14 cellular contexts compared by ENCODE assay signal in genomic region chr18:50986360-50987087, GRCh38. TPM values are rescaled to one million over a fixed set of nuclear protein-coding genes. Genes with fewer than 3 reads are reported as not detected.
A peak's percentile ranks its signal among the peaks of the same experiment; 100 is the strongest.
DNase-seq lines count a peak whose midpoint lies in the region; ATAC-seq and TF ChIP-seq lines count a peak whose summit lies in the region.
"Had no signal": no experiment of that assay in that cellular context is flagged by ENCODE, and none has a peak within 500 bp of the region (broad histone marks: within the 10 kb centered on the region; RNA-seq: fewer than 3 reads in every experiment).

No MANE protein-coding gene starts in this region.

- no peaks in the 10 kb centered on the region for H3K79me2 ChIP-seq in GM23248 (ENCODE audit: insufficient read depth)

- H3K27ac ChIP-seq in GM23248 = peak overlapping the region; percentile 57
- H3K27ac ChIP-seq in foreskin keratinocyte = no peak overlapping the region
- H3K27ac ChIP-seq in thoracic aorta = peak overlapping the region; percentile 23 to 42
- H3K27ac ChIP-seq: right atrium auricular region had no signal

- no peak for TF ChIP-seq CTCF in foreskin keratinocyte (conservative IDR thresholded peaks at IDR 0.05)
- no peak for TF ChIP-seq CTCF in thoracic aorta (IDR thresholded peaks at IDR 0.05)
- TF ChIP-seq CTCF in type B pancreatic cell (conservative IDR thresholded peaks at IDR 0.05) = no peak

- WGBS in GM23248 (ENCODE audit: low coverage in 1 of 2, low lambda C conversion rate in 2 of 2, missing lambda C conversion rate in 2 of 2), 2 experiments = 3 to 4% methylated on average over 2 of the region's 2 CpGs

- H3K36me3 Mint-ChIP-seq in type B pancreatic cell = peaks cover 25% of the 10 kb centered on the region

- no peaks in the 10 kb centered on the region for H3K9me3 Mint-ChIP-seq in type B pancreatic cell
- H3K9me3 Mint-ChIP-seq: brain had no signal

- H3K4me1 Mint-ChIP-seq in type B pancreatic cell (ENCODE audit: unreplicated experiment) = peaks cover 7% of the 10 kb centered on the region

- H3K9me2 ChIP-seq in GM23248 (ENCODE audit: insufficient read depth) = no peaks in the 10 kb centered on the region

- no peaks in the 10 kb centered on the region for H4K20me1 ChIP-seq in GM23248 (ENCODE audit: insufficient read depth)

- no peaks in the 10 kb centered on the region for H3K36me3 ChIP-seq in GM23248 (ENCODE audit: low read depth)
- H3K36me3 ChIP-seq in thoracic aorta = no peaks in the 10 kb centered on the region

- H3K4me1 ChIP-seq in GM23248 (ENCODE audit: insufficient read depth) = peaks cover 19% of the 10 kb centered on the region
- H3K4me1 ChIP-seq in foreskin keratinocyte = peaks cover 6% of the 10 kb centered on the region
- H3K4me1 ChIP-seq in thoracic aorta (ENCODE audit: control insufficient read depth in 1 of 2, low read depth in 2 of 2) = peaks cover 15 to 44% of the 10 kb centered on the region in 2 donors
- H3K4me1 ChIP-seq: right atrium auricular region had no signal

- H3K9ac ChIP-seq in GM23248 = no peak overlapping the region

- H3K27me3 ChIP-seq in GM23248 (replicated peaks; ENCODE audit: insufficient read depth) (no peaks in the 10 kb centered on the region), foreskin keratinocyte (no peaks in the 10 kb centered on the region), thoracic aorta (replicated peaks; ENCODE audit: insufficient read depth) (no peaks in the 10 kb centered on the region)
- H3K27me3 ChIP-seq: right atrium auricular region had no signal

- in situ Hi-C loops in GM23248 (cut with MboI) = no loop called here

- H3K9me3 ChIP-seq in GM23248 (ENCODE audit: low read depth) = no peaks in the 10 kb centered on the region
- H3K9me3 ChIP-seq in thoracic aorta = no peaks in the 10 kb centered on the region
- H3K9me3 ChIP-seq: right atrium auricular region had no signal

- H3K4me2 ChIP-seq in GM23248 (ENCODE audit: unreplicated experiment) = peak overlapping the region; percentile 16

- peaks cover 21% of the 10 kb centered on the region for H3F3A ChIP-seq in GM23248 (ENCODE audit: insufficient read depth)

- H3K27ac Mint-ChIP-seq in type B pancreatic cell = no peak overlapping the region

- peak; percentile 79 for ATAC-seq in SK-N-SH treated with all-trans-retinoic acid at 6 μM for 48 hours
- ATAC-seq in foreskin keratinocyte = peak; percentile 64
- no peak for ATAC-seq in thoracic aorta (ENCODE audit: insufficient number of reproducible peaks, low FRiP score, low read depth)
- no peak for ATAC-seq in GM19328 (IDR thresholded peaks at IDR 0.05; ENCODE audit: unreplicated experiment)

- DNase-seq in GM23248 = peak; percentile 84
- peak; percentile 17 to 64 for DNase-seq in foreskin keratinocyte
- DNase-seq in thoracic aorta (ENCODE audit: low spot score) = no peak
- DNase-seq in type B pancreatic cell (ENCODE audit: extremely low spot score, unreplicated experiment) = no peak
- DNase-seq in mesenteric fat pad (ENCODE audit: low spot score) = no peak
- DNase-seq: activated T-cell treated with anti-CD3 and anti-CD28 coated beads, Interleukin-2, amount 50 U/mL, for 48 hours; Calu3; H7; NCI-H187; SW 1271 had no signal

- no peak overlapping the region for H2AFZ ChIP-seq in GM23248

- H3K4me3 ChIP-seq in GM23248 (no peak overlapping the region), thoracic aorta (no peak overlapping the region)
- H3K4me3 ChIP-seq: right atrium auricular region had no signal

- no peak overlapping the region for H3K4me3 Mint-ChIP-seq in type B pancreatic cell
- H3K4me3 Mint-ChIP-seq: brain had no signal

- no peaks in the 10 kb centered on the region for H3K27me3 Mint-ChIP-seq in type B pancreatic cell
- H3K27me3 Mint-ChIP-seq: brain had no signal

TF ChIP-seq in SK-N-SH treated with all-trans-retinoic acid at 6 μM for 48 hours, 23 proteins besides CTCF, POLR2A, EP300 and RAD21:
- TF ChIP-seq CREB5 (CRISPR knock-in tag; IDR thresholded peaks at IDR 0.05; ENCODE audit: low read depth) (peak; percentile 84), ZFP3 (CRISPR knock-in tag; IDR thresholded peaks at IDR 0.05) (0 out of 2 replicates have a peak, but pooled peaks have one; percentile 29), SNAI2 (CRISPR knock-in tag; IDR thresholded peaks at IDR 0.05) (no peak), ISL1 (CRISPR knock-in tag; IDR thresholded peaks at IDR 0.05) (peak; percentile 84), ESRRG (CRISPR knock-in tag; IDR thresholded peaks at IDR 0.05) (no peak)

RNA-seq across cellular contexts. Expression of gene ELAC1, which starts 18.7 kb away (rescaled TPM):
- total RNA-seq in GM23248 (2014; rRNA removed; shearing (Covaris generic)) = 4.8 and 6.2 TPM in 2 replicates
- polyA plus RNA-seq in GM23248 (2016; fragmentation: Nextera tagmentation; extraction: Ambion mirVana) = 12.9 and 13.1 TPM in 2 replicates
- total RNA-seq in foreskin keratinocyte = 7.2 and 7.9 TPM in 2 replicates
- polyA plus RNA-seq in foreskin keratinocyte = 6.8 and 7.3 TPM in 2 replicates
- total RNA-seq in thoracic aorta = 1 to 10 TPM; 2.6 to 5.6 TPM
- 7.4 and 13.9 TPM in 2 replicates for total RNA-seq in type B pancreatic cell (ENCODE audit: low replicate concordance)
- 6.2 TPM for total RNA-seq in mesenteric fat pad

RNA-seq across cellular contexts. Expression of gene SMAD4, which starts 43.5 kb away (rescaled TPM):
- total RNA-seq in GM23248 (2014; rRNA removed; shearing (Covaris generic)) = 90.4 and 175 TPM in 2 replicates
- polyA plus RNA-seq in GM23248 (2016; fragmentation: Nextera tagmentation; extraction: Ambion mirVana) (37.5 and 39.6 TPM in 2 replicates), foreskin keratinocyte (8.1 and 11.5 TPM in 2 replicates)
- total RNA-seq in foreskin keratinocyte (60.1 and 68.2 TPM in 2 replicates), thoracic aorta (100 to 1,000 TPM; 115 to 155 TPM), type B pancreatic cell (ENCODE audit: low replicate concordance) (106 and 123 TPM in 2 replicates), mesenteric fat pad (87.0 TPM)

Comparison
In these comparisons a context has a peak if more than half of its experiments do, and no peak if none do; other contexts are left out.
1. DNase-seq: peak in GM23248 (single experiment) and foreskin keratinocyte (2 of 2); none in thoracic aorta (single experiment), type B pancreatic cell (single experiment) and mesenteric fat pad (single experiment).
2. ATAC-seq: peak in SK-N-SH treated with all-trans-retinoic acid at 6 μM for 48 hours (single experiment) and foreskin keratinocyte (single experiment); none in thoracic aorta (single experiment) and GM19328 (single experiment).